In the genomic region with DNA sequence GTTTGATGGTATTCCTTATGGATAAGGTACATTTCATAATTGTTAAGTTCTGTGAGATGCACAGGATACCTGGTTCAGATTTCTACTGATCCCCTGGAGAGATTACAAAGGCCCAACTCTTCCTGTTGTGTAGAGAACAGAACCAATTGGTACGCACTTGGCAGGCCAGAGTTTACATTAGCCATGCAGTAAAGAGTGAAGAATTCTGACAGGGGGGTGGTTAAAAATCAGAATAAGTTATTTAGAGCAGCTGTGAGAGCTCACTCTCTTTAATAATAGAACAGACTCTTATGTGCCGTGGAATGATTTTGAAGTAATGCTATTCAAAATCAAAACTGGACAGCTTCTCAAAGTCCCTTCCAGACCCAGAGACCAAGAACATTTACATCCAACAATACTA, we compare ENCODE assay signal across 11 cellular contexts. TPM values are rescaled to one million over a fixed set of nuclear protein-coding genes. Genes with fewer than 3 reads are reported as not detected.
DNase-seq lines count a peak whose midpoint lies in the region; ATAC-seq, FAIRE-seq and TF ChIP-seq lines count a peak whose summit lies in the region.
"Had no signal": no experiment of that assay in that cellular context is flagged by ENCODE, and none has a peak within 500 bp of the region (broad histone marks: within the 10 kb centered on the region; RNA-seq: fewer than 3 reads in every experiment).

No MANE protein-coding gene starts in this region.

- H3K36me3 ChIP-seq in left ventricle myocardium inferior (no peaks in the 10 kb centered on the region), mesenchymal stem cell (ENCODE audit: control insufficient read depth in 1 of 2, insufficient read depth in 2 of 2, low read depth in 1 of 2, low read length in 2 of 2) (no peaks in the 10 kb centered on the region), SJCRH30 (peaks cover 8% of the 10 kb centered on the region)

- H3K4me1 ChIP-seq in left ventricle myocardium inferior (peaks cover 84% of the 10 kb centered on the region), mesenchymal stem cell (ENCODE audit: control insufficient read depth, insufficient read depth, low read depth, low read length) (peaks cover 6% of the 10 kb centered on the region), SJCRH30 (peaks cover 15% of the 10 kb centered on the region)

- CTCF ChIA-PET in activated CD8-positive, alpha-beta T cell treated with anti-CD3 and anti-CD28 coated beads for 36 hours (lab: Charles Lee) = interaction anchor here (1.4 to 2.7 kb wide), 3 partner anchors 16 to 70 kb away, joined by 3 to 11 read pairs (median 3); no protein-coding TSS in a partner anchor

- peaks cover 5% of the 10 kb centered on the region for H3K79me1 ChIP-seq in mesenchymal stem cell (replicated peaks; ENCODE audit: low read length, poor library complexity, severe bottlenecking)

- no peak overlapping the region for H3K14ac ChIP-seq in mesenchymal stem cell (ENCODE audit: low read length in 2 of 2)

- H3K27me3 ChIP-seq in left ventricle myocardium inferior (ENCODE audit: low read depth) (no peaks in the 10 kb centered on the region), mesenchymal stem cell (ENCODE audit: control insufficient read depth in 1 of 2, insufficient read depth in 1 of 2, low read length in 2 of 2) (no peaks in the 10 kb centered on the region), SJCRH30 (no peaks in the 10 kb centered on the region)

- peak overlapping the region; percentile 1 for H3K4me2 ChIP-seq in mesenchymal stem cell (ENCODE audit: low read length, poor library complexity, severe bottlenecking)

- H3K4me3 Mint-ChIP-seq in activated CD8-positive, alpha-beta T cell treated with anti-CD3 and anti-CD28 coated beads for 36 hours = peak overlapping the region; percentile 60
- H3K4me3 Mint-ChIP-seq in type B pancreatic cell = peak overlapping the region; percentile 55

- no peak overlapping the region for H2AK5ac ChIP-seq in mesenchymal stem cell (ENCODE audit: low read length, severe bottlenecking)

- no peak overlapping the region for H3K4ac ChIP-seq in mesenchymal stem cell (ENCODE audit: low read depth in 1 of 2, low read length in 2 of 2)

- H3K9me3 Mint-ChIP-seq in activated CD8-positive, alpha-beta T cell treated with anti-CD3 and anti-CD28 coated beads for 36 hours = no peaks in the 10 kb centered on the region
- no peaks in the 10 kb centered on the region for H3K9me3 Mint-ChIP-seq in type B pancreatic cell

- DNase-seq in left ventricle myocardium inferior = no peak
- no peak for DNase-seq in cardiac septum (ENCODE audit: low spot score)
- DNase-seq in activated CD8-positive, alpha-beta T cell treated with anti-CD3 and anti-CD28 coated beads for 36 hours = no peak
- DNase-seq in mesenchymal stem cell = no peak
- DNase-seq in type B pancreatic cell (ENCODE audit: extremely low spot score, unreplicated experiment) = no peak
- DNase-seq in NCI-H2196 (lab: John Stamatoyannopoulos, UW; ENCODE audit: unreplicated experiment) = no peak
- no peak for DNase-seq in SJCRH30
- no peak for DNase-seq in RCC 7860 (ENCODE audit: low spot score)
- DNase-seq: OCI-M1, substantia nigra had no signal

- H3K18ac ChIP-seq in mesenchymal stem cell (ENCODE audit: low read depth in 1 of 2, low read length in 2 of 2) = no peak overlapping the region

- H3K9me3 ChIP-seq in left ventricle myocardium inferior (replicated peaks) (no peaks in the 10 kb centered on the region), mesenchymal stem cell (ENCODE audit: control insufficient read depth, low read length) (no peaks in the 10 kb centered on the region), SJCRH30 (replicated peaks) (no peaks in the 10 kb centered on the region)

- POLR2A ChIA-PET in activated CD8-positive, alpha-beta T cell treated with anti-CD3 and anti-CD28 coated beads for 36 hours (lab: Charles Lee) = interaction anchor here (1.7 kb wide), 1 partner anchor 14 kb away, joined by 4 read pairs; no protein-coding TSS in a partner anchor

- peak overlapping the region; percentile 12 for H3K9ac ChIP-seq in mesenchymal stem cell (ENCODE audit: low read length)

- H3K4me3 ChIP-seq in left ventricle myocardium inferior = peak overlapping the region; percentile 89
- H3K4me3 ChIP-seq in mesenchymal stem cell (ENCODE audit: insufficient read depth in 1 of 2, low read depth in 1 of 2, low read length in 2 of 2) = peak overlapping the region in 1 of 2 experiments; percentile 7
- no peak overlapping the region for H3K4me3 ChIP-seq in SJCRH30

- intact Hi-C loops in left ventricle myocardium inferior (cut with micrococcal nuclease) = no loop called here
- intact Hi-C loops in cardiac septum (cut with DNase I) = loop anchor here (5.0 kb wide), 2 partner anchors 54 to 69 kb away; no protein-coding TSS in a partner anchor
- intact Hi-C loops in activated CD8-positive, alpha-beta T cell treated with anti-CD3 and anti-CD28 coated beads for 36 hours (cut with micrococcal nuclease) = loop anchor here (5.0 kb wide), 3 partner anchors 46 to 69 kb away; no protein-coding TSS in a partner anchor

- H3K36me3 Mint-ChIP-seq in activated CD8-positive, alpha-beta T cell treated with anti-CD3 and anti-CD28 coated beads for 36 hours (ENCODE audit: low read depth) = peaks cover 28% of the 10 kb centered on the region
- H3K36me3 Mint-ChIP-seq in type B pancreatic cell = no peaks in the 10 kb centered on the region

- no peaks in the 10 kb centered on the region for H3K27me3 Mint-ChIP-seq in activated CD8-positive, alpha-beta T cell treated with anti-CD3 and anti-CD28 coated beads for 36 hours
- H3K27me3 Mint-ChIP-seq in type B pancreatic cell = no peaks in the 10 kb centered on the region

- no peak overlapping the region for H2BK12ac ChIP-seq in mesenchymal stem cell (ENCODE audit: low read length in 2 of 2)

- H2AFZ ChIP-seq in mesenchymal stem cell (ENCODE audit: low read depth, low read length) = no peak overlapping the region

- H3K27ac ChIP-seq in left ventricle myocardium inferior (replicated peaks) (peak overlapping the region; percentile 99), mesenchymal stem cell (ENCODE audit: low read length, poor library complexity, severe bottlenecking) (no peak overlapping the region), SJCRH30 (no peak overlapping the region)

- H4K8ac ChIP-seq in mesenchymal stem cell (ENCODE audit: low read length) = no peak overlapping the region

- no peak for ATAC-seq in activated CD8-positive, alpha-beta T cell treated with anti-CD3 and anti-CD28 coated beads for 36 hours

- no peak overlapping the region for H2BK5ac ChIP-seq in mesenchymal stem cell (ENCODE audit: low read depth, low read length, poor library complexity, severe bottlenecking)

- TF ChIP-seq CTCF in left ventricle myocardium inferior (IDR thresholded peaks at IDR 0.05; ENCODE audit: borderline replicate concordance) (no peak), type B pancreatic cell (conservative IDR thresholded peaks at IDR 0.05) (no peak)
- TF ChIP-seq CTCF in activated CD8-positive, alpha-beta T cell treated with anti-CD3 and anti-CD28 coated beads for 36 hours (IDR thresholded peaks at IDR 0.05) = no peak

- H3K4me1 Mint-ChIP-seq in activated CD8-positive, alpha-beta T cell treated with anti-CD3 and anti-CD28 coated beads for 36 hours (ENCODE audit: low read depth) = peaks cover 59% of the 10 kb centered on the region
- peaks cover 59% of the 10 kb centered on the region for H3K4me1 Mint-ChIP-seq in type B pancreatic cell (ENCODE audit: unreplicated experiment)

- H4K91ac ChIP-seq in mesenchymal stem cell (ENCODE audit: low read length) = no peak overlapping the region

- H3K23ac ChIP-seq in mesenchymal stem cell (ENCODE audit: low read length in 2 of 2) = no peak overlapping the region

- H2BK15ac ChIP-seq in mesenchymal stem cell (ENCODE audit: low read depth, poor library complexity, severe bottlenecking) = no peak overlapping the region

- FAIRE-seq in RCC 7860 (lab: Jason Lieb, UNC) = no peak
- FAIRE-seq: D721Med had no signal

- H3K27ac Mint-ChIP-seq in activated CD8-positive, alpha-beta T cell treated with anti-CD3 and anti-CD28 coated beads for 36 hours = peak overlapping the region; percentile 59
- H3K27ac Mint-ChIP-seq in type B pancreatic cell = peak overlapping the region; percentile 41

- WGBS in mesenchymal stem cell = 9% methylated on average over 1 of the region's 2 CpGs

- no peak overlapping the region for H2BK120ac ChIP-seq in mesenchymal stem cell (ENCODE audit: low read depth, low read length)

RNA-seq across cellular contexts. Expression of gene USP24, which starts 4.2 kb away (rescaled TPM):
- 39.5 TPM for total RNA-seq in left ventricle myocardium inferior
- 45.1 TPM for total RNA-seq in cardiac septum
- total RNA-seq in activated CD8-positive, alpha-beta T cell treated with anti-CD3 and anti-CD28 coated beads for 36 hours = 10 to 100 TPM; 39.4 to 47.0 TPM
- polyA plus RNA-seq in mesenchymal stem cell (2013, experiment 1 of 2) = 14.4 TPM
- polyA plus RNA-seq in mesenchymal stem cell (2013, experiment 2 of 2) = 13.3 TPM
- 35.3 and 44.5 TPM in 2 replicates for total RNA-seq in type B pancreatic cell (ENCODE audit: low replicate concordance)
- 43.6 and 46.2 TPM in 2 replicates for total RNA-seq in SJCRH30 (2014; rRNA removed; shearing (Covaris generic))
